Comparison of ENCODE assay signal across 10 cellular contexts in the genomic region with DNA sequence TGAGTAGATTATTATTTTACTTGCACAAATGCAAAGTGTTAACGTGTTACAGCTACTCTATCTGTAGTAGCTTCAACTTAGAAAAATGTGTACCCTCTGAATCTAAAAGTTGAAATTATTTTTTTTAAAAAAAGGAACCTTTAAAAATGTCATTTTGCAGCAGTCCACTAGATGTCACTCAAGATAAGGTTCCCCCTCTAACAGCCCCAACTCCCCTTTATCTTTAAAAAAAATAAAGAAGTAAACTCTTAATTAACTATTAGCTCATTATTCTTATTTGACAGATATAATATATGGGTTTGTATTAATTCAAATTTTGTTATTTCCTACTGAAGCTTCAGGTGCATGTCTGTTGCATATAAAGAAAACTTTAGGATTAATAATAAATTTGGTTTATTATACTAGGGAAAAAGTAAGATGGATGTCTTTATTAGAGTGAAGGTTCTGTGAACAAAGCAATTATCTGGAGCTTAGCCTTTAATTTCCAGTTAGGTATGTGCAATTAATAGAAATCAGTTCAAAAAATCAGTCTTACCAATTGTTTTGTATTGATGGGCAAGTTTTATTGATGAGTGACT.
A peak's percentile ranks its signal among the peaks of the same experiment; 100 is the strongest.
DNase-seq lines count a peak whose midpoint lies in the region; ATAC-seq and TF ChIP-seq lines count a peak whose summit lies in the region.
"Had no signal": no experiment of that assay in that cellular context is flagged by ENCODE, and none has a peak within 500 bp of the region (broad histone marks: within the 10 kb centered on the region; RNA-seq: fewer than 3 reads in every experiment).

No MANE protein-coding gene starts in this region.

- CTCF ChIA-PET in AG04450 (lab: Charles Lee) = interaction anchor here (0.6 to 4.1 kb wide), 22 partner anchors 8 to 558 kb away, joined by 3 to 37 read pairs (median 5); no protein-coding TSS in a partner anchor
- CTCF ChIA-PET in Panc1 (lab: Charles Lee) = interaction anchor here (0.6 kb wide), 1 partner anchor 27 kb away, joined by 3 read pairs; no protein-coding TSS in a partner anchor

- H3K4me3 ChIP-seq in AG04450 (ENCODE audit: low read depth, low read length) = no peak overlapping the region
- no peak overlapping the region for H3K4me3 ChIP-seq in Panc1 (ENCODE audit: low read depth in 2 of 2, low read length in 2 of 2)
- H3K4me3 ChIP-seq in foreskin fibroblast (ENCODE audit: low read depth in 1 of 2, low read length in 2 of 2) = no peak overlapping the region

- H3K27ac ChIP-seq in AG04450 (ENCODE audit: low read depth, low read length) = no peak overlapping the region
- no peak overlapping the region for H3K27ac ChIP-seq in Panc1 (ENCODE audit: low read length)

- no peaks in the 10 kb centered on the region for H3K36me3 ChIP-seq in Panc1 (ENCODE audit: control insufficient read depth, insufficient read depth, low read length)

- no TSS peak for BruUV-seq in Panc1 (replicated peaks; lab: Mats Ljungman, UMichigan)

- DNase-seq in AG04450 (ENCODE audit: low read depth, low spot score) (no peak), GM13976 (ENCODE audit: low spot score) (no peak), Panc1 (ENCODE audit: low read depth, low spot score) (no peak), foreskin fibroblast (peak; percentile 0 to 18), ureter (ENCODE audit: low spot score) (no peak)
- DNase-seq in activated naive CD4-positive, alpha-beta T cell treated with anti-CD3 and anti-CD28 coated beads, Interleukin-2, amount 50 U/mL, for 16 hours = no peak
- no peak for DNase-seq in activated T-cell treated with anti-CD3 and anti-CD28 coated beads, Interleukin-2, amount 50 U/mL, for 48 hours
- DNase-seq: activated CD4-positive, CD25-positive, alpha-beta regulatory T cell; stimulated activated CD4-positive, alpha-beta T cell treated with anti-CD3 and anti-CD28 coated beads, Interleukin-4, amount 100 ng/mL, for 24 hours had no signal

- POLR2A ChIA-PET in AG04450 (lab: Yijun Ruan, JAX) (no interaction called here), Panc1 (lab: Charles Lee) (no interaction called here)

- TF ChIP-seq CTCF in AG04450 (IDR thresholded peaks at IDR 0.05; ENCODE audit: low read depth, low read length) = peak; percentile 60
- peak; percentile 15 for TF ChIP-seq CTCF in GM13976 (IDR thresholded peaks at IDR 0.05; ENCODE audit: borderline replicate concordance, control extremely low read depth, extremely low read depth, insufficient read depth, missing control alignments)
- peak; percentile 61; the same call in 1 of the 2 replicates for TF ChIP-seq CTCF in Panc1 (IDR thresholded peaks at IDR 0.05)
- peak; percentile 55 for TF ChIP-seq CTCF in foreskin fibroblast (IDR thresholded peaks at IDR 0.05; ENCODE audit: low read depth, low read length)

- no peaks in the 10 kb centered on the region for H3K4me1 ChIP-seq in Panc1 (ENCODE audit: control insufficient read depth, insufficient read depth, low read length)

- intact Hi-C loops in Panc1 (cut with micrococcal nuclease; ENCODE audit: unreplicated experiment) = no loop called here

- H3K27me3 ChIP-seq in AG04450 (ENCODE audit: control insufficient read depth, insufficient read depth, low read length) (no peaks in the 10 kb centered on the region), Panc1 (ENCODE audit: control insufficient read depth, insufficient read depth, low read length) (no peaks in the 10 kb centered on the region)

- ATAC-seq in Panc1 (no peak), HG03565 (IDR thresholded peaks at IDR 0.05; ENCODE audit: unreplicated experiment) (no peak)

- no peaks in the 10 kb centered on the region for H3K9me3 ChIP-seq in AG04450 (ENCODE audit: control insufficient read depth, insufficient read depth, low read length)
- no peaks in the 10 kb centered on the region for H3K9me3 ChIP-seq in Panc1 (ENCODE audit: control insufficient read depth, insufficient read depth, low read depth, low read length)

- in situ Hi-C loops in GM13976 (cut with MboI; ENCODE audit: low sequenced_read_pairs, unreplicated experiment) = no loop called here
- in situ Hi-C loops in Panc1 (cut with HindIII; ENCODE audit: low pct_unique_long_range_greater_than_20kb, low sequenced_read_pairs) = no loop called here

Comparison
In these comparisons a context has a peak if more than half of its experiments do, and no peak if none do; other contexts are left out.
1. DNase-seq: peak in foreskin fibroblast (2 of 2); none in AG04450 (single experiment), GM13976 (single experiment), Panc1 (single experiment), ureter (single experiment), activated naive CD4-positive, alpha-beta T cell treated with anti-CD3 and anti-CD28 coated beads, Interleukin-2, amount 50 U/mL, for 16 hours (single experiment) and activated T-cell treated with anti-CD3 and anti-CD28 coated beads, Interleukin-2, amount 50 U/mL, for 48 hours (0 of 2).
2. Peak in every context shown above with its lines, with median percentiles within 50 percentile points of each other: CTCF ChIP-seq.